ENCODE assay signal across 24 cellular contexts in the genomic region with DNA sequence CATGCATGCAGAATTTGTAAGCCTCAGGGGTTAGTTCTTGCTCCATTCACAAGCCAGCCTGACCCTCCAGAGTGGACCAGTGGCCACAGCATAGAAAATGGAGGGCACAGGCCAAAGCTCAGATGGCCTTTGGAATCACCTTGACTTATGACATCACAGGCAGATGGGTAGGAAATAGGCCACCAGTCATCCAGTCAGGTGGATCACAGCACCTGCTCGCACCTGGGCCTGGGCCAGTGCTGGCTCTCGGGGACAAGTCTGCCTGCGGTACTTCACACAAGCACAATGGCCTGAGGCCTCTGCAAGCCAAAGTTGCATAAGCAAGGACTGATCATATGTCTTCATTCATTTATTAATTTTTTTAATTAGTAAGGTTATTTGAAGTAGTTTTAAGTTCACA.
"Had no signal": no experiment of that assay in that cellular context is flagged by ENCODE, and none has a peak within 500 bp of the region (broad histone marks: within the 10 kb centered on the region; RNA-seq: fewer than 3 reads in every experiment).

No MANE protein-coding gene starts in this region.

- H3K27me3 Mint-ChIP-seq: activated T-cell treated with anti-CD3 and anti-CD28 coated beads, Interleukin-2, amount 50 U/mL, for 24 hours; naive thymus-derived CD4-positive, alpha-beta T cell had no signal

- H3K4me3 Mint-ChIP-seq: activated CD4-positive, alpha-beta T cell treated with anti-CD3 and anti-CD28 coated beads for 36 hours; activated naive CD4-positive, alpha-beta T cell treated with anti-CD3 and anti-CD28 coated beads, Interleukin-2, amount 10 ng/mL, durations not matched to agents 7 days and 5 days; activated naive CD8-positive, alpha-beta T cell treated with anti-CD3 and anti-CD28 coated beads, Interleukin-2, amount 50 U/mL, for 24 hours; activated T-cell treated with anti-CD3 and anti-CD28 coated beads, Interleukin-2, amount 50 U/mL, for 24 hours; naive thymus-derived CD4-positive, alpha-beta T cell; neural crest cell had no signal

- H3K4me1 ChIP-seq: breast epithelium, parathyroid adenoma, uterus had no signal

- H3K36me3 ChIP-seq: breast epithelium, gastrocnemius medialis, transverse colon, uterus had no signal

- DNase-seq: activated CD4-positive, alpha-beta T cell treated with anti-CD3 and anti-CD28 coated beads for 36 hours; activated CD4-positive, CD25-positive, alpha-beta regulatory T cell; activated CD8-positive, alpha-beta memory T cell treated with anti-CD3 and anti-CD28 coated beads, Interleukin-2, amount 50 U/mL, for 48 hours; activated gamma-delta T cell; activated naive CD4-positive, alpha-beta T cell treated with anti-CD3 and anti-CD28 coated beads, Interleukin-2, amount 10 ng/mL, durations not matched to agents 7 days and 5 days; activated naive CD8-positive, alpha-beta T cell treated with anti-CD3 and anti-CD28 coated beads, Interleukin-2, amount 50 U/mL, for 24 hours; activated T-cell treated with anti-CD3 and anti-CD28 coated beads, Interleukin-2, amount 50 U/mL, for 24 hours; central memory CD4-positive, alpha-beta T cell; dermis blood vessel endothelial cell; effector CD8-positive, alpha-beta T cell; glutamatergic neuron; midbrain; naive thymus-derived CD4-positive, alpha-beta T cell; nucleus accumbens; stimulated activated CD4-positive, alpha-beta T cell treated with anti-CD3 and anti-CD28 coated beads, Interleukin-2, amount 100 ng/mL, for 48 hours; stimulated activated naive CD4-positive, alpha-beta T cell treated with Interleukin-2 at 50 U/mL for 16 hours; transverse colon had no signal

- ATAC-seq: activated CD4-positive, alpha-beta T cell treated with anti-CD3 and anti-CD28 coated beads for 36 hours; activated naive CD8-positive, alpha-beta T cell treated with anti-CD3 and anti-CD28 coated beads, Interleukin-2, amount 50 U/mL, for 24 hours; gastrocnemius medialis had no signal

- H3K9me3 ChIP-seq: breast epithelium, gastrocnemius medialis, psoas muscle, testis, uterus had no signal

- H3K9me3 Mint-ChIP-seq: activated T-cell treated with anti-CD3 and anti-CD28 coated beads, Interleukin-2, amount 50 U/mL, for 24 hours had no signal

- H3K4me3 ChIP-seq: breast epithelium, gastrocnemius medialis, psoas muscle, testis, transverse colon, uterus had no signal

- H3K27me3 ChIP-seq: breast epithelium, gastrocnemius medialis, testis, transverse colon, uterus had no signal

- H3K27ac ChIP-seq: breast epithelium, gastrocnemius medialis, parathyroid adenoma, psoas muscle, transverse colon, uterus had no signal

- H3K27ac Mint-ChIP-seq: activated CD4-positive, alpha-beta T cell treated with anti-CD3 and anti-CD28 coated beads for 36 hours; activated naive CD4-positive, alpha-beta T cell treated with anti-CD3 and anti-CD28 coated beads, Interleukin-2, amount 10 ng/mL, durations not matched to agents 7 days and 5 days; activated naive CD8-positive, alpha-beta T cell treated with anti-CD3 and anti-CD28 coated beads, Interleukin-2, amount 50 U/mL, for 24 hours; activated T-cell treated with anti-CD3 and anti-CD28 coated beads, Interleukin-2, amount 50 U/mL, for 24 hours; naive thymus-derived CD4-positive, alpha-beta T cell had no signal
